ENCODE assay signal across 8 cellular contexts in genomic region chr20:53157443-53158408, GRCh38.
DNase-seq lines count a peak whose midpoint lies in the region; ATAC-seq, FAIRE-seq and TF ChIP-seq lines count a peak whose summit lies in the region.

No MANE protein-coding gene starts in this region.

- CTCF ChIA-PET in H1 (lab: Charles Lee; ENCODE audit: partially characterized antibody), result interaction anchor here (0.7 to 2.7 kb wide), 19 partner anchors 8 to 845 kb away, joined by 3 to 11 read pairs (median 3); no protein-coding TSS in a partner anchor

- POLR2A ChIA-PET in H1 (lab: Charles Lee; ENCODE audit: partially characterized antibody), result no interaction called here

- H3K27me3 ChIP-seq in Karpas-422 (ENCODE audit: low read length) (no peaks in the 10 kb centered on the region), WERI-Rb-1 (ENCODE audit: insufficient read depth, low read depth, severe bottlenecking) (no peaks in the 10 kb centered on the region), H1 (replicated peaks in 1 of 4; ENCODE audit: control insufficient read depth in 3 of 4, extremely low read depth in 1 of 4, insufficient read depth in 3 of 4, low read length in 3 of 4) (no peaks in the 10 kb centered on the region; a peak in 3 of 7 replicates)

- peak overlapping the region; percentile 4 to 50 (median 43) for H3K27ac Mint-ChIP-seq in nephron

- H3K4me1 ChIP-seq in Karpas-422 (ENCODE audit: low read length) (peaks cover 12% of the 10 kb centered on the region), H1 (replicated peaks in 1 of 4; ENCODE audit: control insufficient read depth in 3 of 4, insufficient read depth in 4 of 4, low read length in 3 of 4) (peaks cover 0 to 3% (median under 1%) of the 10 kb centered on the region in 4 experiments; a peak in 3 of 7 replicates)

- H3K4me2 ChIP-seq in Karpas-422 (ENCODE audit: low read depth, low read length, poor library complexity, severe bottlenecking), result no peak overlapping the region
- H3K4me2 ChIP-seq in H1 (ENCODE audit: insufficient read depth in 1 of 2, low read depth in 2 of 2, low read length in 2 of 2), result no peak overlapping the region

- no peaks in the 10 kb centered on the region for H3K79me1 ChIP-seq in H1 (ENCODE audit: low read depth, low read length)

- no peak overlapping the region for H4K91ac ChIP-seq in H1 (replicated peaks; ENCODE audit: insufficient read length, low read length)

- DNase-seq in SKM-1 treated with dmso at 0.1 percent for 144 hours (lab: John Stamatoyannopoulos, UW; ENCODE audit: unreplicated experiment) (peak; percentile 39), SKM-1 (lab: John Stamatoyannopoulos, UW; ENCODE audit: unreplicated experiment) (no peak), Karpas-422 (peak; percentile 83), WERI-Rb-1 (peak; percentile 68), H1 (ENCODE audit: low read depth in 1 of 2, low spot score in 2 of 2) (peak; percentile 47 to 87)

- H3K79me2 ChIP-seq in Karpas-422 (ENCODE audit: low read length) (no peaks in the 10 kb centered on the region), H1 (ENCODE audit: control insufficient read depth in 1 of 2, insufficient read depth in 2 of 2, low read length in 2 of 2) (no peaks in the 10 kb centered on the region)

- peak; percentile 64 to 75 for TF ChIP-seq RAD21 in H1 (IDR thresholded peaks at IDR 0.05 in 1 of 2, conservative IDR thresholded peaks at IDR 0.05 in 1 of 2; ENCODE audit: low read depth in 2 of 2, low read length in 2 of 2)

- H2AK5ac ChIP-seq in H1 (ENCODE audit: low read depth, low read length), result no peak overlapping the region

- H3K9ac ChIP-seq in Karpas-422 (ENCODE audit: low read length) (no peak overlapping the region), H1 (replicated peaks in 1 of 4; ENCODE audit: extremely low read depth in 1 of 4, low read depth in 3 of 4, low read length in 3 of 4) (no peak overlapping the region)

- H4K5ac ChIP-seq in H1 (ENCODE audit: insufficient read length, low read depth, low read length), result no peak overlapping the region

- no peak overlapping the region for H3K56ac ChIP-seq in H1 (replicated peaks; ENCODE audit: insufficient read length, low read depth, low read length)

- H3K18ac ChIP-seq in H1 (ENCODE audit: extremely low read depth, low read length), result no peak overlapping the region

- H4K20me1 ChIP-seq in Karpas-422 (ENCODE audit: insufficient read depth, low read depth, low read length), result no peaks in the 10 kb centered on the region
- H4K20me1 ChIP-seq in H1 (replicated peaks in 1 of 2; ENCODE audit: control insufficient read depth in 1 of 2, insufficient read depth in 2 of 2, low read length in 2 of 2), result no peaks in the 10 kb centered on the region

- H3K36me3 ChIP-seq in Karpas-422 (ENCODE audit: insufficient read depth, low read length), result no peaks in the 10 kb centered on the region
- H3K36me3 ChIP-seq in WERI-Rb-1, result no peaks in the 10 kb centered on the region
- H3K36me3 ChIP-seq in H1 (ENCODE audit: control insufficient read depth in 2 of 4, insufficient read depth in 4 of 4, low read length in 3 of 4), result no peaks in the 10 kb centered on the region

- peaks cover 13% of the 10 kb centered on the region for H3K36me3 Mint-ChIP-seq in nephron (ENCODE audit: low read depth)

- H2BK15ac ChIP-seq in H1 (ENCODE audit: low read length), result peak overlapping the region; percentile 78; the same call in 1 of the 2 replicates

- H2AFZ ChIP-seq in Karpas-422 (ENCODE audit: low read length), result 0 out of 2 replicates have a peak overlapping the region, but pooled peaks have one; percentile 12
- peak overlapping the region; percentile 92 for H2AFZ ChIP-seq in H1 (ENCODE audit: low read length)

- TF ChIP-seq EP300 in H1 (IDR thresholded peaks at IDR 0.05; ENCODE audit: borderline replicate concordance in 1 of 2, low read depth in 2 of 2, low read length in 2 of 2), result no peak

- 79% methylated on average over 11 of the region's 11 CpGs; no CpG with 5 or more reads in 1 of the 2 experiments for WGBS in H1 (ENCODE audit: extremely low coverage in 1 of 2, insufficient coverage in 1 of 2, insufficient read length in 1 of 2, insufficient replicate concordance in 2 of 2, low coverage in 1 of 2, low lambda C conversion rate in 2 of 2, missing lambda C conversion rate in 1 of 2), 2 experiments

- no peaks in the 10 kb centered on the region for H3K9me2 ChIP-seq in Karpas-422 (replicated peaks; ENCODE audit: insufficient read depth, low read length)

- H2BK120ac ChIP-seq in H1 (replicated peaks; ENCODE audit: low read depth, low read length), result no peak overlapping the region

- no peak for TF ChIP-seq POLR2A in H1 (IDR thresholded peaks at IDR 0.05; ENCODE audit: control extremely low read depth in 1 of 2, low read depth in 2 of 2, low read length in 2 of 2)

- no peak for FAIRE-seq in H1 (lab: Jason Lieb, UNC)

- H3K27ac ChIP-seq in Karpas-422 (ENCODE audit: low read length), result no peak overlapping the region
- H3K27ac ChIP-seq in WERI-Rb-1, result no peak overlapping the region
- H3K27ac ChIP-seq in H1 (ENCODE audit: low read depth, low read length), result no peak overlapping the region

- peaks cover 13% of the 10 kb centered on the region for H3K4me1 Mint-ChIP-seq in nephron

- H3K9me3 ChIP-seq in Karpas-422 (ENCODE audit: low read length), result no peaks in the 10 kb centered on the region
- no peaks in the 10 kb centered on the region for H3K9me3 ChIP-seq in WERI-Rb-1 (ENCODE audit: severe bottlenecking)
- H3K9me3 ChIP-seq in H1 (ENCODE audit: insufficient read depth in 2 of 2, low read depth in 1 of 2, low read length in 1 of 2), result no peaks in the 10 kb centered on the region

- no peak overlapping the region for H3K4ac ChIP-seq in H1 (replicated peaks; ENCODE audit: insufficient read length, low read depth, low read length)

- peaks cover 4% of the 10 kb centered on the region for H3K27me3 Mint-ChIP-seq in nephron (ENCODE audit: low read depth)

- H3K4me3 ChIP-seq in Karpas-422 (ENCODE audit: low read length), result no peak overlapping the region
- H3K4me3 ChIP-seq in WERI-Rb-1 (ENCODE audit: low read depth, low read length), result no peak overlapping the region
- no peak overlapping the region for H3K4me3 ChIP-seq in H1 (ENCODE audit: extremely low read depth in 1 of 4, insufficient read depth in 2 of 4, low read depth in 3 of 4, low read length in 4 of 4)

- H3K23ac ChIP-seq in H1 (ENCODE audit: insufficient read length), result no peak overlapping the region

- TF ChIP-seq CTCF in WERI-Rb-1 (IDR thresholded peaks at IDR 0.05; ENCODE audit: low read depth, low read length) (peak; percentile 67), H1 (IDR thresholded peaks at IDR 0.05; ENCODE audit: control extremely low read depth in 1 of 3, insufficient read depth in 1 of 3, low read depth in 1 of 3, low read length in 3 of 3) (peak; percentile 63 to 79 (median 77)), nephron (IDR thresholded peaks at IDR 0.05; ENCODE audit: unreplicated experiment in 3 of 3) (peak in 2 of 3 experiments; percentile 21 to 22)

- no peak overlapping the region for H2BK20ac ChIP-seq in H1 (ENCODE audit: low read length)

- ATAC-seq in GM21737 (IDR thresholded peaks at IDR 0.05; ENCODE audit: unreplicated experiment) (peak; percentile 47), GM19463 (IDR thresholded peaks at IDR 0.05; ENCODE audit: unreplicated experiment) (no peak)

- no peak overlapping the region for H3K4me3 Mint-ChIP-seq in nephron

- H4K8ac ChIP-seq in H1 (ENCODE audit: extremely low read depth, insufficient read depth, low read length), result no peak overlapping the region

- H2BK12ac ChIP-seq in H1 (ENCODE audit: low read depth, low read length), result no peak overlapping the region

- H2BK5ac ChIP-seq in H1 (ENCODE audit: low read depth, low read length), result no peak overlapping the region

- H3K9me3 Mint-ChIP-seq in nephron, result no peaks in the 10 kb centered on the region

- no peaks in the 10 kb centered on the region for H3K23me2 ChIP-seq in H1 (ENCODE audit: low read depth, low read length)

- H3K14ac ChIP-seq in H1 (ENCODE audit: insufficient read length), result no peak overlapping the region

TF ChIP-seq in H1, 55 proteins besides CTCF, POLR2A, EP300 and RAD21:
- no peak for TF ChIP-seq HDAC2 (IDR thresholded peaks at IDR 0.05; ENCODE audit: borderline replicate concordance in 1 of 2, low read depth in 2 of 2, low read length in 2 of 2)
- TF ChIP-seq SUZ12 (IDR thresholded peaks at IDR 0.05; ENCODE audit: low read length), result no peak
- no peak for TF ChIP-seq RXRA (IDR thresholded peaks at IDR 0.05; ENCODE audit: insufficient read depth, low read depth, low read length)
- no peak for TF ChIP-seq E2F6 (IDR thresholded peaks at IDR 0.05)
- no peak for TF ChIP-seq HDAC6 (IDR thresholded peaks at IDR 0.05; ENCODE audit: low read depth, low read length)
- TF ChIP-seq SIRT6 (IDR thresholded peaks at IDR 0.05; ENCODE audit: low read length), result no peak
- no peak for TF ChIP-seq ZNF274 (IDR thresholded peaks at IDR 0.05; ENCODE audit: borderline replicate concordance, extremely low read depth, low read length)

Comparison
In these comparisons a context has a peak if more than half of its experiments do, and no peak if none do; other contexts are left out.
1. CTCF ChIP-seq: peak in every context shown above with its lines; median percentile 77 in H1; 67 in WERI-Rb-1; 22 in nephron.